8 cellular contexts compared by ENCODE assay signal in the genomic region with DNA sequence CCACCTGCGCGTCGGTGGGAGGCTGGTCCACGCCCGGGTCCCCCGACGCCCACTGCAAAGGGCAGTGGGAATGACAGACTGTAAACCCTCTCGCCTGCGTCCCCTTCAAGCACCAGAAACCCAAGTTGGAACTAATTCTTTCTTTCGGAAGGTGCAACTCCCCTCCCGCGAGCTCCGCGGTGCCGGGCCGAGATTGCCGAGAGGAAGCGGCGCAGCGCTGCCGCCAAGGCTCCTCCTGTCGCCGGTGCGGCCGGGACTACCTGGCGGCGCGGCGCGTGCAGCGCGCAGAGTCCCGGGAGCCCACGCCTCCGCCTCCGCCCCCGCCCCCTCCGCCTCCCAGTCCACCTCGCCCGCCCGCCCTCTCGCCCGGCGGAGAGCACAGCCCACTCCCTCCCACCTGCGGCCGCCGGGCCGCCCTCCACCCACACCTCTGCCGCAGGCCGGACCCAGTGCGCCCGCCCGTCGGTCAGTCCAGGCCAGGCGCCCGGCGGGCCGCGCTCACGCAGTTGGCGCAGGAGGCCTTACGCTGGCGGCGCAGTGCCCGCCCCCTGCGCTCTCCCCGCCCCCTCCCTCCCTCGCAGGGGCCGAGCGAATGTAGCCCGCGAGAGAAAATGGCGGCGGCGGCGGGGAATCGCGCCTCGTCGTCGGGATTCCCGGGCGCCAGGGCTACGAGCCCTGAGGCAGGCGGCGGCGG. TPM values are rescaled to one million over a fixed set of nuclear protein-coding genes. Genes with fewer than 3 reads are reported as not detected.
DNase-seq lines count a peak whose midpoint lies in the region; ATAC-seq and TF ChIP-seq lines count a peak whose summit lies in the region.

A gene (plus strand): TSS at position 587 of the 694 bp plus-strand sequence. CDS start 25 bp downstream, at position 612.

- peaks cover 43% of the 10 kb centered on the region for H3K4me1 Mint-ChIP-seq in activated CD4-positive, alpha-beta T cell treated with anti-CD3 and anti-CD28 coated beads, Interleukin-2, amount 10 ng/mL, durations not matched to agents 7 days and 5 days

- H2AFZ ChIP-seq in ACC112 (ENCODE audit: low read length, unreplicated experiment) = peak within 1 kb of the TSS; percentile 86

- H3K4me1 ChIP-seq in ACC112 (ENCODE audit: control insufficient read depth, insufficient read depth, low read length, unreplicated experiment) (peaks cover 6% of the 10 kb centered on the region), left lung (peaks cover 12 to 42% of the 10 kb centered on the region in 2 donors)

- peak; percentile 23 for DNase-seq in NCI-H345 treated with DMSO at 0.1 percent for 48 hours (lab: John Stamatoyannopoulos, UW; ENCODE audit: unreplicated experiment)
- DNase-seq in activated CD4-positive, alpha-beta T cell treated with anti-CD3 and anti-CD28 coated beads, Interleukin-2, amount 10 ng/mL, durations not matched to agents 7 days and 5 days = peak; percentile 80
- DNase-seq in dedifferentiated amniotic fluid mesenchymal stem cell (ENCODE audit: extremely low spot score) = peak; percentile 31
- DNase-seq in left lung = peak; percentile 89 to 97
- DNase-seq in stimulated activated CD4-positive, alpha-beta T cell treated with anti-CD3 and anti-CD28 coated beads, Interleukin-2, amount 100 ng/mL, for 4 hours (ENCODE audit: low read depth) = peak; percentile 71

- H3K36me3 ChIP-seq in ACC112 (ENCODE audit: insufficient read depth, low read length) = no peaks in the 10 kb centered on the region
- no peaks in the 10 kb centered on the region for H3K36me3 ChIP-seq in left lung

- H3K36me3 Mint-ChIP-seq in activated CD4-positive, alpha-beta T cell treated with anti-CD3 and anti-CD28 coated beads, Interleukin-2, amount 10 ng/mL, durations not matched to agents 7 days and 5 days (ENCODE audit: low read depth) = peaks cover 21% of the 10 kb centered on the region

- intact Hi-C loops in left lung (cut with DNase I) = no loop called here

- H3K27me3 ChIP-seq in ACC112 (ENCODE audit: insufficient read depth, low read length) (no peaks in the 10 kb centered on the region), left lung (no peaks in the 10 kb centered on the region)

- H3K4me3 Mint-ChIP-seq in activated CD4-positive, alpha-beta T cell treated with anti-CD3 and anti-CD28 coated beads, Interleukin-2, amount 10 ng/mL, durations not matched to agents 7 days and 5 days = peak within 1 kb of the TSS; percentile 88

- peaks cover 40% of the 10 kb centered on the region for H3K79me2 ChIP-seq in ACC112 (ENCODE audit: control insufficient read depth, insufficient read depth, low read length, unreplicated experiment)

- peak; percentile 44 for ATAC-seq in GM18861 (IDR thresholded peaks at IDR 0.05; ENCODE audit: unreplicated experiment)
- peak; percentile 51 for ATAC-seq in HG03066 (IDR thresholded peaks at IDR 0.05; ENCODE audit: low read depth, unreplicated experiment)
- ATAC-seq in left lung = peak; percentile 83

- no peaks in the 10 kb centered on the region for H3K27me3 Mint-ChIP-seq in activated CD4-positive, alpha-beta T cell treated with anti-CD3 and anti-CD28 coated beads, Interleukin-2, amount 10 ng/mL, durations not matched to agents 7 days and 5 days

- H3K27ac Mint-ChIP-seq in activated CD4-positive, alpha-beta T cell treated with anti-CD3 and anti-CD28 coated beads, Interleukin-2, amount 10 ng/mL, durations not matched to agents 7 days and 5 days = peak within 1 kb of the TSS; percentile 93

- H3K9me3 Mint-ChIP-seq in activated CD4-positive, alpha-beta T cell treated with anti-CD3 and anti-CD28 coated beads, Interleukin-2, amount 10 ng/mL, durations not matched to agents 7 days and 5 days = no peaks in the 10 kb centered on the region

- no peaks in the 10 kb centered on the region for H3K9me3 ChIP-seq in left lung

- CTCF ChIA-PET in activated CD4-positive, alpha-beta T cell treated with anti-CD3 and anti-CD28 coated beads, Interleukin-2, amount 10 ng/mL, durations not matched to agents 7 days and 5 days (lab: Charles Lee) = interaction anchor here (1.4 kb wide), 1 partner anchor 12 kb away, joined by 3 read pairs; no protein-coding TSS in a partner anchor

- POLR2A ChIA-PET in activated CD4-positive, alpha-beta T cell treated with anti-CD3 and anti-CD28 coated beads, Interleukin-2, amount 10 ng/mL, durations not matched to agents 7 days and 5 days (lab: Charles Lee) = interaction anchor here (0.6 kb wide), 1 partner anchor 487 kb away, joined by 3 read pairs; no protein-coding TSS in a partner anchor

- H3K4me3 ChIP-seq in ACC112 (ENCODE audit: low read depth, low read length) = peak within 1 kb of the TSS; percentile 82
- H3K4me3 ChIP-seq in left lung = peak within 1 kb of the TSS; percentile 72 to 94

- H3K27ac ChIP-seq in ACC112 (ENCODE audit: low read depth, low read length) (peak within 1 kb of the TSS; percentile 22; the same call in 1 of the 2 replicates), left lung (peak within 1 kb of the TSS; percentile 97 to 98)

- TF ChIP-seq CTCF in left lung (IDR thresholded peaks at IDR 0.05) = no peak

RNA-seq across cellular contexts. Expression of the gene that starts here (rescaled TPM):
- total RNA-seq in activated CD4-positive, alpha-beta T cell treated with anti-CD3 and anti-CD28 coated beads, Interleukin-2, amount 10 ng/mL, durations not matched to agents 7 days and 5 days = 10 to 100 TPM; 59.9 to 63.9 TPM
- total RNA-seq in left lung = 10 to 100 TPM; 20.6 to 30.2 TPM

Comparison
In these comparisons a context has a peak if more than half of its experiments do, and no peak if none do; other contexts are left out.
1. Peak in every context shown above with its lines: DNase-seq, ATAC-seq, H3K4me3 ChIP-seq and H3K27ac ChIP-seq.
2. DNase-seq: peak in every context shown above with its lines; median percentile 93 in left lung; 80 in activated CD4-positive, alpha-beta T cell treated with anti-CD3 and anti-CD28 coated beads, Interleukin-2, amount 10 ng/mL, durations not matched to agents 7 days and 5 days; 71 in stimulated activated CD4-positive, alpha-beta T cell treated with anti-CD3 and anti-CD28 coated beads, Interleukin-2, amount 100 ng/mL, for 4 hours; 31 in dedifferentiated amniotic fluid mesenchymal stem cell; 23 in NCI-H345 treated with DMSO at 0.1 percent for 48 hours.